Comparison of ENCODE assay signal across 18 cellular contexts in genomic region chr10:33074443-33074842, GRCh38.
"Had no signal": no experiment of that assay in that cellular context is flagged by ENCODE, and none has a peak within 500 bp of the region (broad histone marks: within the 10 kb centered on the region; RNA-seq: fewer than 3 reads in every experiment).

No MANE protein-coding gene starts in this region.

- H3K27me3 ChIP-seq: ascending aorta, breast epithelium, esophagus muscularis mucosa, stomach, testis had no signal

- H3K4me1 ChIP-seq: ascending aorta, breast epithelium, esophagus muscularis mucosa, parathyroid adenoma, stomach, testis had no signal

- H3K79me2 ChIP-seq: parathyroid adenoma had no signal

- H3K36me3 ChIP-seq: ascending aorta, breast epithelium, esophagus muscularis mucosa, stomach, WERI-Rb-1 had no signal

- DNase-seq: activated CD4-positive, alpha-beta T cell treated with anti-CD3 and anti-CD28 coated beads for 1 hour; activated effector memory CD4-positive, alpha-beta T cell treated with anti-CD3 and anti-CD28 coated beads, Interleukin-2, amount 50 U/mL, for 16 hours; activated naive CD4-positive, alpha-beta T cell treated with anti-CD3 and anti-CD28 coated beads, Interleukin-2, amount 50 U/mL, for 16 hours; activated T-cell treated with anti-CD3 and anti-CD28 coated beads, Interleukin-2, amount 50 U/mL, for 72 hours; dermis blood vessel endothelial cell; effector memory CD4-positive, alpha-beta T cell; hypothalamus; islet precursor cell; midbrain; stimulated activated CD4-positive, alpha-beta T cell treated with anti-CD3 and anti-CD28 coated beads, Interleukin-2, amount 100 ng/mL, for 48 hours; stomach; testis; WERI-Rb-1 had no signal

- H2AFZ ChIP-seq: parathyroid adenoma had no signal

- H3K4me3 ChIP-seq: ascending aorta, esophagus muscularis mucosa, skin epidermis, stomach, testis had no signal

- ATAC-seq: activated T-cell treated with anti-CD3 and anti-CD28 coated beads, Interleukin-2, amount 50 U/mL, for 72 hours had no signal

- H3K9ac ChIP-seq: parathyroid adenoma had no signal

- H3K9me3 ChIP-seq: ascending aorta, breast epithelium, testis had no signal

- H3K27ac ChIP-seq: ascending aorta, esophagus muscularis mucosa, parathyroid adenoma, stomach, testis, WERI-Rb-1 had no signal
